ENCODE assay signal across 8 cellular contexts in genomic region chr19:45251452-45252354, GRCh38.
A peak's percentile ranks its signal among the peaks of the same experiment; 100 is the strongest.
DNase-seq lines count a peak whose midpoint lies in the region; ATAC-seq and TF ChIP-seq lines count a peak whose summit lies in the region.

No MANE protein-coding gene starts in this region.

- peaks cover 18% of the 10 kb centered on the region for H3K36me3 Mint-ChIP-seq in stimulated activated effector memory CD8-positive, alpha-beta T cell treated with anti-CD3 and anti-CD28 coated beads, Interleukin-12 subunit alpha, Interleukin-12 subunit beta, amount 100 ng/mL, for 72 hours

- H3K36me3 ChIP-seq in adipocyte (ENCODE audit: control insufficient read depth, insufficient read depth, low read length, severe bottlenecking), result no peaks in the 10 kb centered on the region
- no peaks in the 10 kb centered on the region for H3K36me3 ChIP-seq in iPS-18a (ENCODE audit: control insufficient read depth, low read depth, low read length)

- ATAC-seq in stimulated activated effector memory CD8-positive, alpha-beta T cell treated with anti-CD3 and anti-CD28 coated beads, Interleukin-12 subunit alpha, Interleukin-12 subunit beta, amount 100 ng/mL, for 72 hours, result peak; percentile 52
- no peak for ATAC-seq in HG02852 (IDR thresholded peaks at IDR 0.05; ENCODE audit: unreplicated experiment)

- TF ChIP-seq CTCF in HFF-Myc (IDR thresholded peaks at IDR 0.05; ENCODE audit: low read depth, low read length, missing control alignments), result no peak

- H3K4me3 Mint-ChIP-seq in stimulated activated effector memory CD8-positive, alpha-beta T cell treated with anti-CD3 and anti-CD28 coated beads, Interleukin-12 subunit alpha, Interleukin-12 subunit beta, amount 100 ng/mL, for 72 hours, result peak overlapping the region; percentile 75

- peak overlapping the region; percentile 94 for H3K27ac Mint-ChIP-seq in stimulated activated effector memory CD8-positive, alpha-beta T cell treated with anti-CD3 and anti-CD28 coated beads, Interleukin-12 subunit alpha, Interleukin-12 subunit beta, amount 100 ng/mL, for 72 hours

- DNase-seq in AG08395 (ENCODE audit: low spot score) (peak; percentile 48), HFF-Myc (ENCODE audit: extremely low read depth, low read depth) (no peak), adipocyte (ENCODE audit: low read depth) (peak; percentile 75), NCI-H2171 (lab: John Stamatoyannopoulos, UW) (no peak), SW480 (ENCODE audit: low spot score) (no peak)
- peak in 1 of 2 donors; percentile 63 for DNase-seq in stimulated activated effector memory CD8-positive, alpha-beta T cell treated with anti-CD3 and anti-CD28 coated beads, Interleukin-12 subunit alpha, Interleukin-12 subunit beta, amount 100 ng/mL, for 72 hours (ENCODE audit: low spot score in 2 of 2)

- H3K4me1 Mint-ChIP-seq in stimulated activated effector memory CD8-positive, alpha-beta T cell treated with anti-CD3 and anti-CD28 coated beads, Interleukin-12 subunit alpha, Interleukin-12 subunit beta, amount 100 ng/mL, for 72 hours, result peaks cover 59% of the 10 kb centered on the region

- H3K27ac ChIP-seq in iPS-18a (ENCODE audit: low read length), result no peak overlapping the region

- H3K9ac ChIP-seq in adipocyte (ENCODE audit: low read length) (peak overlapping the region; percentile 92), iPS-18a (ENCODE audit: low read length) (peak overlapping the region; percentile 39)

- no peaks in the 10 kb centered on the region for H3K9me3 ChIP-seq in adipocyte (ENCODE audit: control insufficient read depth, low read length)
- no peaks in the 10 kb centered on the region for H3K9me3 ChIP-seq in iPS-18a (ENCODE audit: control insufficient read depth, low read depth, low read length)

- H3K4me1 ChIP-seq in adipocyte (ENCODE audit: control insufficient read depth, insufficient read depth, low read length) (peaks cover 13% of the 10 kb centered on the region), iPS-18a (ENCODE audit: control insufficient read depth, low read depth, low read length) (peaks cover 3% of the 10 kb centered on the region)

- H3K27me3 ChIP-seq in adipocyte (replicated peaks; ENCODE audit: control insufficient read depth, insufficient read depth, low read length) (no peaks in the 10 kb centered on the region), iPS-18a (ENCODE audit: control insufficient read depth, insufficient read depth, low read length) (peaks cover 20% of the 10 kb centered on the region)

- H3K9me3 Mint-ChIP-seq in stimulated activated effector memory CD8-positive, alpha-beta T cell treated with anti-CD3 and anti-CD28 coated beads, Interleukin-12 subunit alpha, Interleukin-12 subunit beta, amount 100 ng/mL, for 72 hours, result no peaks in the 10 kb centered on the region

- H3K4me3 ChIP-seq in HFF-Myc (replicated peaks; ENCODE audit: low read depth, low read length), result peak overlapping the region; percentile 58
- peak overlapping the region; percentile 91 for H3K4me3 ChIP-seq in adipocyte (ENCODE audit: low read length)
- peak overlapping the region; percentile 71 for H3K4me3 ChIP-seq in iPS-18a (ENCODE audit: low read length)

Comparison
In these comparisons a context has a peak if more than half of its experiments do, and no peak if none do; other contexts are left out.
1. DNase-seq: peak in AG08395 (single experiment) and adipocyte (single experiment); none in HFF-Myc (single experiment), NCI-H2171 (single experiment) and SW480 (single experiment).
2. Peak in every context shown above with its lines, with median percentiles within 50 percentile points of each other: H3K4me3 ChIP-seq.